ENCODE assay signal across 23 cellular contexts in the genomic region with DNA sequence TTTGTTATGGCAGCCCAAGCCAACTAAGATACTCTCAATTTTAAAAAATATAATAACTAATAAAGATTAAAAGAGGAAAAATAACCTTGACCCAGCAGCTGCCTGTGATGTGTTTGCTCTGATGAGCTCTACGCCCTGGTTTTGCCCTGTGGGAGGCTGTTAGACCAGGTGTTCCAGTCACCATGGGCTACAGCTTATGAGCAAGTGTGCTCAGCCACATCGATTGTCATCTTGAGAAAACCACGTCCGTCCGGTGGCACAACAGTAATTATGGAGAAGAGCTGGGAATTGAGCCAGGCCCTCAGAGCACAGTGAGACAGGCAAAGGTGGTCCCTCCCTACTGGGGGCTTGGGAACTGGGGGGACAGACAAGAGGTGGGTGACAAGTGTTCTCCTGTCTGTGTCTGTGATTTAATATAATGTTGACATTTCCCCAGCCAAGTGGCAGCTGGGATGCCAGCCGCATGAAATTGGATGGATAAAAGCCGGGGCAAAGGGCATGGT.
DNase-seq lines count a peak whose midpoint lies in the region; ATAC-seq, FAIRE-seq and TF ChIP-seq lines count a peak whose summit lies in the region.
"Had no signal": no experiment of that assay in that cellular context is flagged by ENCODE, and none has a peak within 500 bp of the region (broad histone marks: within the 10 kb centered on the region; RNA-seq: fewer than 3 reads in every experiment).

No MANE protein-coding gene starts in this region.

- in situ Hi-C loops in HepG2 (cut with HindIII; ENCODE audit: extremely low pct_ligation_motif_present, low pct_unique_long_range_greater_than_20kb) = no loop called here

- H3K4me3 ChIP-seq in endodermal cell (ENCODE audit: low read length) (no peak overlapping the region), HepG2 (replicated peaks in 1 of 3; ENCODE audit: insufficient read depth in 1 of 3, low read depth in 2 of 3, low read length in 3 of 3) (no peak overlapping the region)
- H3K4me3 ChIP-seq: GM23248, pancreas had no signal

- no peaks in the 10 kb centered on the region for H4K20me1 ChIP-seq in HepG2 (ENCODE audit: insufficient read depth, low read length)

- CTCF ChIA-PET in HepG2 (lab: Yijun Ruan, JAX; ENCODE audit: low intra/inter-chr PET ratio, low total read pairs) = no interaction called here

- WGBS in endodermal cell (ENCODE audit: insufficient coverage in 1 of 2, insufficient read length in 1 of 2), 2 experiments = 96 to 100% methylated on average over 6 to 7 of the region's 7 CpGs
- WGBS in HepG2 (ENCODE audit: low lambda C conversion rate) = 23% methylated on average over 7 of the region's 7 CpGs

- TF ChIP-seq CTCF in endodermal cell (conservative IDR thresholded peaks at IDR 0.05) = no peak
- no peak for TF ChIP-seq CTCF in HepG2 (CRISPR knock-in tag; IDR thresholded peaks at IDR 0.05)
- no peak for TF ChIP-seq CTCF in endothelial cell (IDR thresholded peaks at IDR 0.05; ENCODE audit: unreplicated experiment)

- no peak for ATAC-seq in HepG2
- ATAC-seq: activated CD8-positive, alpha-beta memory T cell treated with anti-CD3 and anti-CD28 coated beads, Interleukin-2, amount 10 ng/mL, durations not matched to agents 7 days and 5 days; foreskin keratinocyte; naive thymus-derived CD4-positive, alpha-beta T cell; stimulated activated memory B cell treated with anti-CD40 and anti-IgM and Interleukin-4, amounts not matched to agents 10 μg/mL and 1 μg/mL and 100 μg/mL, for 72 hours had no signal

- H3K9me3 Mint-ChIP-seq in endodermal cell = peaks cover 35% of the 10 kb centered on the region
- peaks cover under 1% of the 10 kb centered on the region for H3K9me3 Mint-ChIP-seq in endothelial cell (ENCODE audit: unreplicated experiment)
- H3K9me3 Mint-ChIP-seq: activated T-helper 2 cell treated with anti-CD3 and anti-CD28 coated beads, Interferon-gamma antibody, Interleukin-2, Interleukin-4, amounts not matched to agents 10 μg/mL and 5 μg/mL and 100 μg/mL, durations not matched to agents 14 hours and 24 hours and 36 hours; dendritic cell treated with granulocyte-macrophage colony-stimulating factor and Interleukin-4, amounts not matched to agents 40 ng/mL and 50 ng/mL, for 4 days had no signal

- no peak for TF ChIP-seq EP300 in HepG2 (IDR thresholded peaks at IDR 0.05; ENCODE audit: low read depth in 2 of 2, low read length in 2 of 2)
- TF ChIP-seq EP300 in HepG2 (CRISPR knock-in tag; IDR thresholded peaks at IDR 0.05; ENCODE audit: borderline replicate concordance) = no peak

- no peak for TF ChIP-seq POLR2A in HepG2 (IDR thresholded peaks at IDR 0.05; ENCODE audit: insufficient read depth in 1 of 2, low read depth in 2 of 2, low read length in 2 of 2)

- H3K27me3 Mint-ChIP-seq in endodermal cell (ENCODE audit: insufficient read depth) (no peaks in the 10 kb centered on the region), endothelial cell (ENCODE audit: unreplicated experiment) (peaks cover 2% of the 10 kb centered on the region)
- H3K27me3 Mint-ChIP-seq: activated CD8-positive, alpha-beta memory T cell treated with anti-CD3 and anti-CD28 coated beads, Interleukin-2, amount 10 ng/mL, durations not matched to agents 7 days and 5 days had no signal

- intact Hi-C loops in HepG2 (cut with micrococcal nuclease; ENCODE audit: unreplicated experiment) = no loop called here

- BruUV-seq in HepG2 (replicated peaks; lab: Mats Ljungman, UMichigan) = no TSS peak

- H3K27me3 ChIP-seq in endodermal cell (ENCODE audit: control insufficient read depth, insufficient read depth, low read length, poor library complexity, severe bottlenecking) = no peaks in the 10 kb centered on the region
- H3K27me3 ChIP-seq in HepG2 (ENCODE audit: control insufficient read depth in 1 of 2, insufficient read depth in 2 of 2, low read length in 2 of 2) = no peaks in the 10 kb centered on the region
- H3K27me3 ChIP-seq: foreskin keratinocyte had no signal

- no peak overlapping the region for H2AFZ ChIP-seq in HepG2 (ENCODE audit: low read length)
- H2AFZ ChIP-seq: GM23248 had no signal

- H3K4me2 ChIP-seq in HepG2 (ENCODE audit: low read depth, low read length) = no peak overlapping the region

- H3K27ac Mint-ChIP-seq in endodermal cell = no peak overlapping the region
- no peak overlapping the region for H3K27ac Mint-ChIP-seq in endothelial cell (ENCODE audit: unreplicated experiment)
- H3K27ac Mint-ChIP-seq: activated CD8-positive, alpha-beta memory T cell treated with anti-CD3 and anti-CD28 coated beads, Interleukin-2, amount 10 ng/mL, durations not matched to agents 7 days and 5 days; activated T-helper 2 cell treated with anti-CD3 and anti-CD28 coated beads, Interferon-gamma antibody, Interleukin-2, Interleukin-4, amounts not matched to agents 10 μg/mL and 5 μg/mL and 100 μg/mL, durations not matched to agents 14 hours and 24 hours and 36 hours; dendritic cell treated with granulocyte-macrophage colony-stimulating factor and Interleukin-4, amounts not matched to agents 40 ng/mL and 50 ng/mL, for 4 days; memory B cell; naive thymus-derived CD4-positive, alpha-beta T cell; stimulated activated memory B cell treated with anti-CD40 and anti-IgM and Interleukin-4, amounts not matched to agents 10 μg/mL and 1 μg/mL and 100 μg/mL, for 72 hours had no signal

- no peaks in the 10 kb centered on the region for H3K79me2 ChIP-seq in HepG2 (ENCODE audit: insufficient read depth, low read length)

- peak overlapping the region; percentile 18 for H3K4me3 Mint-ChIP-seq in endodermal cell
- H3K4me3 Mint-ChIP-seq in endothelial cell (ENCODE audit: unreplicated experiment) = no peak overlapping the region
- H3K4me3 Mint-ChIP-seq: activated CD8-positive, alpha-beta memory T cell treated with anti-CD3 and anti-CD28 coated beads, Interleukin-2, amount 10 ng/mL, durations not matched to agents 7 days and 5 days; dendritic cell treated with granulocyte-macrophage colony-stimulating factor and Interleukin-4, amounts not matched to agents 40 ng/mL and 50 ng/mL, for 4 days; memory B cell; naive thymus-derived CD4-positive, alpha-beta T cell; stimulated activated memory B cell treated with anti-CD40 and anti-IgM and Interleukin-4, amounts not matched to agents 10 μg/mL and 1 μg/mL and 100 μg/mL, for 72 hours had no signal

- H3K4me1 Mint-ChIP-seq in endodermal cell = peaks cover 25% of the 10 kb centered on the region
- H3K4me1 Mint-ChIP-seq in endothelial cell (ENCODE audit: unreplicated experiment) = no peaks in the 10 kb centered on the region
- H3K4me1 Mint-ChIP-seq: activated CD8-positive, alpha-beta memory T cell treated with anti-CD3 and anti-CD28 coated beads, Interleukin-2, amount 10 ng/mL, durations not matched to agents 7 days and 5 days; memory B cell; stimulated activated memory B cell treated with anti-CD40 and anti-IgM and Interleukin-4, amounts not matched to agents 10 μg/mL and 1 μg/mL and 100 μg/mL, for 72 hours had no signal

- POLR2A ChIA-PET in HepG2 (lab: Yijun Ruan, JAX) = no interaction called here

- H3K27ac ChIP-seq in endodermal cell (ENCODE audit: low read depth, low read length) (no peak overlapping the region), HepG2 (ENCODE audit: extremely low read length, insufficient read depth, low read length) (no peak overlapping the region)
- H3K27ac ChIP-seq: foreskin keratinocyte, GM23248, pancreas had no signal

- H3K36me3 ChIP-seq in endodermal cell (ENCODE audit: control insufficient read depth, insufficient read depth, low read length) (peaks cover 23% of the 10 kb centered on the region), HepG2 (replicated peaks in 1 of 2; ENCODE audit: control insufficient read depth in 1 of 2, insufficient read depth in 2 of 2, low read length in 2 of 2) (no peaks in the 10 kb centered on the region)
- H3K36me3 ChIP-seq: pancreas had no signal

- DNase-seq in DMS153 treated with DMSO at 0.1 percent for 48 hours (lab: John Stamatoyannopoulos, UW; ENCODE audit: unreplicated experiment) = peak; percentile 59
- DNase-seq in NCI-H1092 treated with DMSO at 0.1 percent for 48 hours (lab: John Stamatoyannopoulos, UW) = peak; percentile 97
- DNase-seq in NCI-H345 treated with DMSO at 0.1 percent for 48 hours (lab: John Stamatoyannopoulos, UW; ENCODE audit: unreplicated experiment) = peak; percentile 81
- no peak for DNase-seq in endodermal cell
- DNase-seq in HepG2 (ENCODE audit: low spot score) = no peak
- no peak for DNase-seq in amygdala (lab: John Stamatoyannopoulos, UW)
- no peak for DNase-seq in endothelial cell (ENCODE audit: low spot score)
- DNase-seq: activated CD4-positive, CD25-positive, alpha-beta regulatory T cell treated with anti-CD3 and anti-CD28 coated beads, Interleukin-2, amount 50 U/mL, for 72 hours; AML-193; Caco-2; foreskin keratinocyte; GM23248; hypothalamus; naive thymus-derived CD4-positive, alpha-beta T cell; NCI-H146; T1000 had no signal

- H3K36me3 Mint-ChIP-seq in endodermal cell (ENCODE audit: low read depth) (peaks cover 50% of the 10 kb centered on the region), endothelial cell (ENCODE audit: low read depth, unreplicated experiment) (no peaks in the 10 kb centered on the region)
- H3K36me3 Mint-ChIP-seq: activated CD8-positive, alpha-beta memory T cell treated with anti-CD3 and anti-CD28 coated beads, Interleukin-2, amount 10 ng/mL, durations not matched to agents 7 days and 5 days; memory B cell; naive thymus-derived CD4-positive, alpha-beta T cell; stimulated activated memory B cell treated with anti-CD40 and anti-IgM and Interleukin-4, amounts not matched to agents 10 μg/mL and 1 μg/mL and 100 μg/mL, for 72 hours had no signal

- H3K4me1 ChIP-seq in endodermal cell (ENCODE audit: control insufficient read depth, insufficient read depth, low read length) = peaks cover 4% of the 10 kb centered on the region
- no peaks in the 10 kb centered on the region for H3K4me1 ChIP-seq in HepG2 (ENCODE audit: insufficient read depth, low read length)
- H3K4me1 ChIP-seq: Caco-2, foreskin keratinocyte, pancreas had no signal

- H3K9me3 ChIP-seq in endodermal cell (ENCODE audit: control insufficient read depth, low read length) (peaks cover 47% of the 10 kb centered on the region), HepG2 (ENCODE audit: low read length) (no peaks in the 10 kb centered on the region)
- H3K9me3 ChIP-seq: Caco-2, pancreas had no signal

- TF ChIP-seq RAD21 in HepG2 (CRISPR knock-in tag; IDR thresholded peaks at IDR 0.05) = no peak

- H3K9ac ChIP-seq in endodermal cell (ENCODE audit: extremely low read depth, low read length, poor library complexity, severe bottlenecking) (no peak overlapping the region), HepG2 (ENCODE audit: insufficient read depth, low read depth, low read length) (no peak overlapping the region)
- H3K9ac ChIP-seq: GM23248 had no signal

- no peak for FAIRE-seq in HepG2 (lab: Jason Lieb, UNC)
- FAIRE-seq: keratinocyte, pancreas had no signal

TF ChIP-seq in HepG2, 621 proteins besides CTCF, POLR2A, EP300 and RAD21 (continues in another document):
- TF ChIP-seq PTBP1 (IDR thresholded peaks at IDR 0.05; ENCODE audit: low read depth, low read length, poor library complexity, severe bottlenecking) (no peak), SSRP1 (CRISPR knock-in tag; IDR thresholded peaks at IDR 0.05) (no peak), ZNF674 (CRISPR knock-in tag; IDR thresholded peaks at IDR 0.05; ENCODE audit: low read depth) (no peak), ZNF546 (CRISPR knock-in tag; conservative IDR thresholded peaks at IDR 0.05) (no peak), TBX2 (CRISPR knock-in tag; IDR thresholded peaks at IDR 0.05; ENCODE audit: borderline replicate concordance) (no peak), ZNF44 (CRISPR knock-in tag; IDR thresholded peaks at IDR 0.05) (no peak)

Comparison
In these comparisons a context has a peak if more than half of its experiments do, and no peak if none do; other contexts are left out.
1. DNase-seq: peak in DMS153 treated with DMSO at 0.1 percent for 48 hours (single experiment), NCI-H1092 treated with DMSO at 0.1 percent for 48 hours (single experiment) and NCI-H345 treated with DMSO at 0.1 percent for 48 hours (single experiment); none in endodermal cell (single experiment), HepG2 (single experiment), amygdala (0 of 56) and endothelial cell (single experiment).